Comparison of ENCODE assay signal across 22 cellular contexts in the genomic region with DNA sequence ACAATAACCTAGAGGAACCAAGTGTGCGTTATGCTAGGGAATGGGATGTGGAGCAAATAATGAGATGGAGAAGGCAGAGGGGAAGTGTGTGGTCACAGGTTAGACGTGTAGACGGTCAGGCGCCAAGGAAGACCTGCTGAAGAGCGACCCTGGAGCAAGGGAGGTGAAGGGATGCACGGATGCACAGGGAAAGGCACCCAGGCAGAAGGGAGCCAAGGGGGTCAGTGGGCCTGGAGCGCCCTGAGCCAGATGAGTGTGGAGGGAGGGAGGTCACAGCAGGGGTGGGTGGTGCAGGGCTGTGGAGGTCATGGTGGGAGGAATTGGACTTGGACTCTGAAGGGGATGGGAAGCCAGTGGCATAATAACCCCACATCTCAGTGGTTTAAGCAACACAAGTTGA.
DNase-seq lines count a peak whose midpoint lies in the region; ATAC-seq and TF ChIP-seq lines count a peak whose summit lies in the region.
"Had no signal": no experiment of that assay in that cellular context is flagged by ENCODE, and none has a peak within 500 bp of the region (broad histone marks: within the 10 kb centered on the region; RNA-seq: fewer than 3 reads in every experiment).

No MANE protein-coding gene starts in this region.

- H3K27me3 ChIP-seq in neuronal stem cell (ENCODE audit: control insufficient read depth in 3 of 3, insufficient read depth in 3 of 3, low read depth in 1 of 3, low read length in 3 of 3) = peaks cover 0 to 19% (median 13%) of the 10 kb centered on the region in 3 experiments
- H3K27me3 ChIP-seq: BLaER1 treated with 17β-estradiol and CSF1 and Interleukin-3, amounts not matched to agents 10 nM and 100 nM had no signal

- peak; percentile 28 for ATAC-seq in stimulated activated memory B cell treated with anti-CD40 and anti-IgM and Interleukin-4, amounts not matched to agents 10 μg/mL and 1 μg/mL and 100 μg/mL, for 72 hours
- ATAC-seq: A549; CD8-positive, alpha-beta T cell; GM12878 had no signal

- H3K27ac Mint-ChIP-seq in stimulated activated memory B cell treated with anti-CD40 and anti-IgM and Interleukin-4, amounts not matched to agents 10 μg/mL and 1 μg/mL and 100 μg/mL, for 72 hours = no peak overlapping the region
- no peak overlapping the region for H3K27ac Mint-ChIP-seq in Calu3 (ENCODE audit: unreplicated experiment)
- H3K27ac Mint-ChIP-seq: B cell; CD4-positive, alpha-beta T cell; CD8-positive, alpha-beta T cell had no signal

- no peak overlapping the region for H3K4me3 Mint-ChIP-seq in stimulated activated memory B cell treated with anti-CD40 and anti-IgM and Interleukin-4, amounts not matched to agents 10 μg/mL and 1 μg/mL and 100 μg/mL, for 72 hours
- no peak overlapping the region for H3K4me3 Mint-ChIP-seq in Calu3 (ENCODE audit: low read depth, unreplicated experiment)
- H3K4me3 Mint-ChIP-seq: B cell; CD4-positive, alpha-beta T cell; CD8-positive, alpha-beta T cell had no signal

- H3K27ac ChIP-seq in RWPE1 (peak overlapping the region; percentile 11; the same call in 1 of the 2 replicates), neuronal stem cell (replicated peaks; ENCODE audit: low read length) (no peak overlapping the region)
- H3K27ac ChIP-seq: 22Rv1; A549; BLaER1 treated with 17β-estradiol and CSF1 and Interleukin-3, amounts not matched to agents 10 nM and 100 nM; C4-2B had no signal

- no peak overlapping the region for H2BK120ac ChIP-seq in neuronal stem cell (ENCODE audit: low read depth, low read length)

- no TSS peak for BruUV-seq in Calu3 (replicated peaks; lab: Mats Ljungman, UMichigan)

- intact Hi-C loops in Calu3 (cut with micrococcal nuclease; ENCODE audit: unreplicated experiment) = loop anchor here (10.0 kb wide), 1 partner anchor 142 kb away; no protein-coding TSS in a partner anchor

- peak overlapping the region; percentile 9 for H3K18ac ChIP-seq in neuronal stem cell (ENCODE audit: low read length)

- H3K79me1 ChIP-seq in neuronal stem cell (ENCODE audit: low read depth, low read length) = no peaks in the 10 kb centered on the region

- no peaks in the 10 kb centered on the region for H3K4me1 Mint-ChIP-seq in stimulated activated memory B cell treated with anti-CD40 and anti-IgM and Interleukin-4, amounts not matched to agents 10 μg/mL and 1 μg/mL and 100 μg/mL, for 72 hours
- H3K4me1 Mint-ChIP-seq in Calu3 (ENCODE audit: low read depth, unreplicated experiment) = no peaks in the 10 kb centered on the region

- POLR2A ChIA-PET in RWPE1 (lab: Yijun Ruan, JAX; ENCODE audit: low non-redundant PET) = no interaction called here

- no peak overlapping the region for H2AK5ac ChIP-seq in neuronal stem cell (ENCODE audit: low read depth, low read length)

- peaks cover 6% of the 10 kb centered on the region for H3K9me3 Mint-ChIP-seq in stimulated activated memory B cell treated with anti-CD40 and anti-IgM and Interleukin-4, amounts not matched to agents 10 μg/mL and 1 μg/mL and 100 μg/mL, for 72 hours
- peaks cover 5% of the 10 kb centered on the region for H3K9me3 Mint-ChIP-seq in Calu3 (ENCODE audit: low read depth, unreplicated experiment)
- H3K9me3 Mint-ChIP-seq: CD4-positive, alpha-beta T cell; CD8-positive, alpha-beta T cell had no signal

- no CpG with 5 or more reads among the region's 7 CpGs for WGBS in neuronal stem cell (ENCODE audit: extremely low coverage in 2 of 2, insufficient read length in 2 of 2, insufficient replicate concordance in 1 of 2), 2 donors

- H3K27me3 Mint-ChIP-seq in stimulated activated memory B cell treated with anti-CD40 and anti-IgM and Interleukin-4, amounts not matched to agents 10 μg/mL and 1 μg/mL and 100 μg/mL, for 72 hours = peaks cover 19% of the 10 kb centered on the region
- peaks cover 14% of the 10 kb centered on the region for H3K27me3 Mint-ChIP-seq in Calu3 (ENCODE audit: unreplicated experiment)

- no peak overlapping the region for H4K8ac ChIP-seq in neuronal stem cell (ENCODE audit: low read depth, low read length)

- no peak overlapping the region for H3K4me2 ChIP-seq in neuronal stem cell (ENCODE audit: insufficient read depth, low read length, poor library complexity, severe bottlenecking)
- H3K4me2 ChIP-seq: A549; BLaER1 treated with 17β-estradiol and CSF1 and Interleukin-3, amounts not matched to agents 10 nM and 100 nM had no signal

- H3K9ac ChIP-seq in neuronal stem cell (ENCODE audit: low read depth, low read length, poor library complexity) = peak overlapping the region; percentile 30
- H3K9ac ChIP-seq: BLaER1 treated with 17β-estradiol and CSF1 and Interleukin-3, amounts not matched to agents 10 nM and 100 nM had no signal

- no peaks in the 10 kb centered on the region for H3K4me1 ChIP-seq in neuronal stem cell (ENCODE audit: control insufficient read depth in 2 of 2, insufficient read depth in 1 of 2, low read depth in 1 of 2, low read length in 2 of 2)
- H3K4me1 ChIP-seq: Caco-2 had no signal

- H3K36me3 ChIP-seq in neuronal stem cell (replicated peaks in 1 of 2; ENCODE audit: control insufficient read depth in 2 of 2, insufficient read depth in 2 of 2, low read length in 2 of 2) = no peaks in the 10 kb centered on the region

- peaks cover 0 to 2% of the 10 kb centered on the region in 2 donors for H3K9me3 ChIP-seq in neuronal stem cell (replicated peaks in 1 of 2; ENCODE audit: control insufficient read depth in 2 of 2, insufficient read depth in 1 of 2, low read depth in 1 of 2, low read length in 2 of 2)
- H3K9me3 ChIP-seq: Caco-2 had no signal

- H3K4ac ChIP-seq in neuronal stem cell (ENCODE audit: low read length) = no peak overlapping the region

- H2BK5ac ChIP-seq in neuronal stem cell (ENCODE audit: low read length) = no peak overlapping the region

- CTCF ChIA-PET in RWPE1 (lab: Yijun Ruan, JAX) = no interaction called here
- CTCF ChIA-PET in Calu3 (lab: Charles Lee) = no interaction called here

- H2BK12ac ChIP-seq in neuronal stem cell (ENCODE audit: low read length) = no peak overlapping the region

- peak overlapping the region; percentile 18 for H3K23ac ChIP-seq in neuronal stem cell (ENCODE audit: low read depth, low read length, poor library complexity)

- TF ChIP-seq CTCF in RWPE1 (conservative IDR thresholded peaks at IDR 0.05; ENCODE audit: low read depth) (no peak), Calu3 (IDR thresholded peaks at IDR 0.05; ENCODE audit: unreplicated experiment) (no peak)

- peak overlapping the region in 1 of 2 donors; percentile 7 for H3K4me3 ChIP-seq in neuronal stem cell (ENCODE audit: low read length in 2 of 2)
- H3K4me3 ChIP-seq: A549; BLaER1 treated with 17β-estradiol and CSF1 and Interleukin-3, amounts not matched to agents 10 nM and 100 nM; GM12878 had no signal

- H2BK15ac ChIP-seq in neuronal stem cell (ENCODE audit: low read length) = no peak overlapping the region

- DNase-seq in RWPE1 (ENCODE audit: low spot score) = no peak
- no peak for DNase-seq in neuronal stem cell (ENCODE audit: low spot score)
- no peak for DNase-seq in NCI-H1417 (lab: John Stamatoyannopoulos, UW)
- no peak for DNase-seq in Calu3
- DNase-seq: AML-193; Caco-2; CD4-positive, alpha-beta T cell; CD8-positive, alpha-beta T cell; DMS 273 treated with DMSO at 0.1 percent for 48 hours; DMS153; DMS53; DMS79; DND-41; EL; GDM1 had no signal

- H2AFZ ChIP-seq in neuronal stem cell (ENCODE audit: low read length) = no peak overlapping the region

- H3K14ac ChIP-seq in neuronal stem cell (ENCODE audit: low read length) = peak overlapping the region; percentile 75

- H4K91ac ChIP-seq in neuronal stem cell (ENCODE audit: low read depth, low read length, poor library complexity) = no peak overlapping the region

- no peaks in the 10 kb centered on the region for H3K36me3 Mint-ChIP-seq in stimulated activated memory B cell treated with anti-CD40 and anti-IgM and Interleukin-4, amounts not matched to agents 10 μg/mL and 1 μg/mL and 100 μg/mL, for 72 hours
- H3K36me3 Mint-ChIP-seq in Calu3 (ENCODE audit: insufficient read depth, unreplicated experiment) = no peaks in the 10 kb centered on the region
- H3K36me3 Mint-ChIP-seq: CD8-positive, alpha-beta T cell had no signal
